1 cellular context compared by ENCODE assay signal in the genomic region with DNA sequence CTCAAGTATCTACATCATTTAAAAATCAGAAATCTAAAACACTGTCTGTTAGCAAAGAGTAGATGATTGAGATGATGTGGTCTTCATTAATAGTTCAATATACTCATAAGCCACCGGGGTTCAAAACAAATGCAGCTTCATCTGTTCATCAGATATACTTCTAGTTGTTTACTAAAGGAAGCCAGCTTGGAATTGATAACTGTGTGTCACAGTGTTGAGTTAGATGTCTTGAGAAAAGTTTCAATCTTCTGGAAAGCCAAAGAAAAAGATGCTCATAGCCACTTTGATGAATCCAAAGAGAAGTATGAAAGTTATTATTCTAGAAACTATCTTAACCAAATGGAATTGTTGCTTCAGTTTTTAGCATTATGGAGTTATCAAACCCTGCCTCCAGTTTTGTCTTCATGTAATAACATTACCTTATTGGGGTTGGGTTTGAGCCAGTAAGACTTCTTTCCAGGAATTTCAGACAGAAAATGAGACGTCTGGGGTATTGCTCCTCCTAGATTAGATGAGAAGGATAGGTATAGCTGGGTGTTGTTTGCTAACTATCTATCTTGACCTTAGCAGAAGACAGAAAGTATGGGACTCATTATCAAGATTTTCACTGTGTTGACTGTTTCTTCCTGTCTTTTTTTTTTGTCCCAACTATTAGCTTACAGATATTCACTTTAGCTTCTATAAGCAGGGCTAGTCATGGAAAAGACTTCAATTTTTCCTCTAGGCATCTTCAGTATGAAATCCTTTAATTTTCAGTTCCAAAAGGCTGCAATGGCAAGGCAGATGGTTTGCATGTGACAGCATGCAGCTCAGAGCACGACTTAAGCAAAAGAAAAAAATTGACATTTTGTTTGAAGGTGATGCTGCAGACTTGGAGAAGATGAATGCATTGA.
TF ChIP-seq lines count a peak whose summit lies in the region.

No MANE protein-coding gene starts in this region.

TF ChIP-seq in K562, 482 proteins besides CTCF, POLR2A, EP300 and RAD21 (continued from another document and continues in another):
- TF ChIP-seq, protein P1, sequence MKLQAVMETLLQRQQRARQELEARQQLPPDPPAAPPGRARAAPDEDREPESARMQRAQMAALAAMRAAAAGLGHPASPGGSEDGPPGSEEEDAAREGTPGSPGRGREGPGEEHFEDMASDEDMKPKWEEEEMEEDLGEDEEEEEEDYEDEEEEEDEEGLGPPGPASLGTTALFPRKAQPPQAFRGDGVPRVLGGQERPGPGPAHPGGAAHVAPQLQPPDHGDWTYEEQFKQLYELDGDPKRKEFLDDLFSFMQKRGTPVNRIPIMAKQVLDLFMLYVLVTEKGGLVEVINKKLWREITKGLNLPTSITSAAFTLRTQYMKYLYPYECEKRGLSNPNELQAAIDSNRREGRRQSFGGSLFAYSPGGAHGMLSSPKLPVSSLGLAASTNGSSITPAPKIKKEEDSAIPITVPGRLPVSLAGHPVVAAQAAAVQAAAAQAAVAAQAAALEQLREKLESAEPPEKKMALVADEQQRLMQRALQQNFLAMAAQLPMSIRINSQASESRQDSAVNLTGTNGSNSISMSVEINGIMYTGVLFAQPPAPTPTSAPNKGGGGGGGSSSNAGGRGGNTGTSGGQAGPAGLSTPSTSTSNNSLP (IDR thresholded peaks at IDR 0.05; ENCODE audit: borderline replicate concordance, low read depth, low read length): peak; percentile 66; the same call in 1 of the 2 replicates
- TF ChIP-seq EWSR1 (IDR thresholded peaks at IDR 0.05; ENCODE audit: borderline replicate concordance, low read depth, partially characterized antibody) (no peak), PTTG1 (tag; IDR thresholded peaks at IDR 0.05; ENCODE audit: low read depth) (no peak), ZKSCAN8 (CRISPR knock-in tag; IDR thresholded peaks at IDR 0.05) (no peak), ZNF445 (CRISPR knock-in tag; IDR thresholded peaks at IDR 0.05; ENCODE audit: low read depth) (no peak), YBX1 (IDR thresholded peaks at IDR 0.05) (no peak), PTRF (tag; IDR thresholded peaks at IDR 0.05) (no peak), SMARCC2 (IDR thresholded peaks at IDR 0.05; ENCODE audit: low read depth) (peak; percentile 93), PHF8 (IDR thresholded peaks at IDR 0.05; ENCODE audit: borderline replicate concordance, low read length) (no peak), LCOR (CRISPR knock-in tag; IDR thresholded peaks at IDR 0.05) (no peak), ATF7 (IDR thresholded peaks at IDR 0.05) (peak; percentile 72), SMARCA4 (IDR thresholded peaks at IDR 0.05) (peak; percentile 97), NFXL1 (CRISPR knock-in tag; IDR thresholded peaks at IDR 0.05) (0 out of 2 replicates have a peak, but pooled peaks have one; percentile 39), NCOA2 (IDR thresholded peaks at IDR 0.05; ENCODE audit: partially characterized antibody in 2 of 2) (peak; percentile 21 to 74), KDM1A (IDR thresholded peaks at IDR 0.05) (peak; percentile 62 to 73; a peak in 3 of 4 replicates), TAF15 (IDR thresholded peaks at IDR 0.05; ENCODE audit: low read depth, low read length) (no peak), ERF (CRISPR knock-in tag; IDR thresholded peaks at IDR 0.05) (no peak), MTA3 (IDR thresholded peaks at IDR 0.05; ENCODE audit: borderline replicate concordance) (peak; percentile 66; the same call in 1 of the 2 replicates), MTA1 (IDR thresholded peaks at IDR 0.05; ENCODE audit: borderline replicate concordance) (peak; percentile 85), MIER1 (IDR thresholded peaks at IDR 0.05; ENCODE audit: low read depth) (no peak), BHLHE40 (IDR thresholded peaks at IDR 0.05; ENCODE audit: low read length) (no peak), ELF4 (CRISPR knock-in tag; IDR thresholded peaks at IDR 0.05) (no peak), HNRNPK (IDR thresholded peaks at IDR 0.05; ENCODE audit: low read depth, low read length, poor library complexity, severe bottlenecking) (no peak), ZNF384 (IDR thresholded peaks at IDR 0.05; ENCODE audit: low read depth, low read length) (peak; percentile 22; the same call in 1 of the 2 replicates), RCOR1 (IDR thresholded peaks at IDR 0.05; ENCODE audit: borderline replicate concordance in 1 of 2, low read depth in 2 of 2, low read length in 2 of 2) (peak; percentile 31 to 57; a peak in 1 of 4 replicates), HDAC2 (IDR thresholded peaks at IDR 0.05) (peak; percentile 75; the same call in 1 of the 2 replicates), JUND (IDR thresholded peaks at IDR 0.05; ENCODE audit: borderline replicate concordance, low read depth, low read length) (peak; percentile 58; the same call in 1 of the 2 replicates), JUND (tag; IDR thresholded peaks at IDR 0.05; ENCODE audit: borderline replicate concordance, low read depth, low read length) (peak; percentile 45; the same call in 2 of the 3 replicates), NR4A1 (CRISPR knock-in tag; IDR thresholded peaks at IDR 0.05) (no peak), NR4A1 (tag; IDR thresholded peaks at IDR 0.05) (0 out of 2 replicates have a peak, but pooled peaks have one; percentile 41), MBD2 (IDR thresholded peaks at IDR 0.05; ENCODE audit: borderline replicate concordance, low read depth) (peak; percentile 58; the same call in 1 of the 2 replicates), ZNF561 (CRISPR knock-in tag; conservative IDR thresholded peaks at IDR 0.05) (no peak), SRF (CRISPR knock-in tag; IDR thresholded peaks at IDR 0.05) (peak in 1 of 2 experiments; percentile 97; a peak in 2 of 4 replicates), IFI16 (CRISPR knock-in tag; IDR thresholded peaks at IDR 0.05) (0 out of 2 replicates have a peak, but pooled peaks have one; percentile 59), TAL1 (IDR thresholded peaks at IDR 0.05) (peak; percentile 92), LEF1 (IDR thresholded peaks at IDR 0.05) (peak; percentile 93), ZNF41 (CRISPR knock-in tag; conservative IDR thresholded peaks at IDR 0.05) (0 out of 2 replicates have a peak, but pooled peaks have one; percentile 24), HDAC3 (IDR thresholded peaks at IDR 0.05; ENCODE audit: borderline replicate concordance, partially characterized antibody) (peak; percentile 93), MAFG (tag; conservative IDR thresholded peaks at IDR 0.05) (no peak), ESRRA (IDR thresholded peaks at IDR 0.05; ENCODE audit: borderline replicate concordance, low read depth) (peak; percentile 29; the same call in 1 of the 2 replicates), TEAD4 (IDR thresholded peaks at IDR 0.05; ENCODE audit: low read length) (peak; percentile 91), TEAD4 (CRISPR knock-in tag; IDR thresholded peaks at IDR 0.05; ENCODE audit: borderline replicate concordance) (no peak), CBX2 (IDR thresholded peaks at IDR 0.05; ENCODE audit: insufficient read depth, low read length, poor library complexity, severe bottlenecking) (no peak), RNF2 (IDR thresholded peaks at IDR 0.05) (peak; percentile 43; the same call in 1 of the 2 replicates), HDAC1 (IDR thresholded peaks at IDR 0.05) (peak in 1 of 2 experiments; percentile 78; a peak in 2 of 4 replicates), NFIC (IDR thresholded peaks at IDR 0.05) (peak; percentile 94), EHMT2 (IDR thresholded peaks at IDR 0.05) (peak; percentile 20; the same call in 1 of the 2 replicates), GATA2 (CRISPR knock-in tag; IDR thresholded peaks at IDR 0.05) (peak; percentile 43; the same call in 1 of the 2 replicates), ZNF589 (CRISPR knock-in tag; IDR thresholded peaks at IDR 0.05; ENCODE audit: low read depth) (no peak), TBL1XR1 (IDR thresholded peaks at IDR 0.05; ENCODE audit: low read length in 2 of 2) (peak; percentile 54 to 98; a peak in 2 of 4 replicates)
- TF ChIP-seq, protein P2, sequence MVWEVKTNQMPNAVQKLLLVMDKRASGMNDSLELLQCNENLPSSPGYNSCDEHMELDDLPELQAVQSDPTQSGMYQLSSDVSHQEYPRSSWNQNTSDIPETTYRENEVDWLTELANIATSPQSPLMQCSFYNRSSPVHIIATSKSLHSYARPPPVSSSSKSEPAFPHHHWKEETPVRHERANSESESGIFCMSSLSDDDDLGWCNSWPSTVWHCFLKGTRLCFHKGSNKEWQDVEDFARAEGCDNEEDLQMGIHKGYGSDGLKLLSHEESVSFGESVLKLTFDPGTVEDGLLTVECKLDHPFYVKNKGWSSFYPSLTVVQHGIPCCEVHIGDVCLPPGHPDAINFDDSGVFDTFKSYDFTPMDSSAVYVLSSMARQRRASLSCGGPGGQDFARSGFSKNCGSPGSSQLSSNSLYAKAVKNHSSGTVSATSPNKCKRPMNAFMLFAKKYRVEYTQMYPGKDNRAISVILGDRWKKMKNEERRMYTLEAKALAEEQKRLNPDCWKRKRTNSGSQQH (CRISPR knock-in tag; IDR thresholded peaks at IDR 0.05): no peak
- TF ChIP-seq, protein P3, sequence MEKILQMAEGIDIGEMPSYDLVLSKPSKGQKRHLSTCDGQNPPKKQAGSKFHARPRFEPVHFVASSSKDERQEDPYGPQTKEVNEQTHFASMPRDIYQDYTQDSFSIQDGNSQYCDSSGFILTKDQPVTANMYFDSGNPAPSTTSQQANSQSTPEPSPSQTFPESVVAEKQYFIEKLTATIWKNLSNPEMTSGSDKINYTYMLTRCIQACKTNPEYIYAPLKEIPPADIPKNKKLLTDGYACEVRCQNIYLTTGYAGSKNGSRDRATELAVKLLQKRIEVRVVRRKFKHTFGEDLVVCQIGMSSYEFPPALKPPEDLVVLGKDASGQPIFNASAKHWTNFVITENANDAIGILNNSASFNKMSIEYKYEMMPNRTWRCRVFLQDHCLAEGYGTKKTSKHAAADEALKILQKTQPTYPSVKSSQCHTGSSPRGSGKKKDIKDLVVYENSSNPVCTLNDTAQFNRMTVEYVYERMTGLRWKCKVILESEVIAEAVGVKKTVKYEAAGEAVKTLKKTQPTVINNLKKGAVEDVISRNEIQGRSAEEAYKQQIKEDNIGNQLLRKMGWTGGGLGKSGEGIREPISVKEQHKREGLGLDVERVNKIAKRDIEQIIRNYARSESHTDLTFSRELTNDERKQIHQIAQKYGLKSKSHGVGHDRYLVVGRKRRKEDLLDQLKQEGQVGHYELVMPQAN (IDR thresholded peaks at IDR 0.05; ENCODE audit: borderline replicate concordance): no peak
- TF ChIP-seq, protein P4, sequence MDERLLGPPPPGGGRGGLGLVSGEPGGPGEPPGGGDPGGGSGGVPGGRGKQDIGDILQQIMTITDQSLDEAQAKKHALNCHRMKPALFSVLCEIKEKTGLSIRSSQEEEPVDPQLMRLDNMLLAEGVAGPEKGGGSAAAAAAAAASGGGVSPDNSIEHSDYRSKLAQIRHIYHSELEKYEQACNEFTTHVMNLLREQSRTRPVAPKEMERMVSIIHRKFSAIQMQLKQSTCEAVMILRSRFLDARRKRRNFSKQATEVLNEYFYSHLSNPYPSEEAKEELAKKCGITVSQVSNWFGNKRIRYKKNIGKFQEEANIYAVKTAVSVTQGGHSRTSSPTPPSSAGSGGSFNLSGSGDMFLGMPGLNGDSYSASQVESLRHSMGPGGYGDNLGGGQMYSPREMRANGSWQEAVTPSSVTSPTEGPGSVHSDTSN (CRISPR knock-in tag; IDR thresholded peaks at IDR 0.05; ENCODE audit: low read depth): no peak
- TF ChIP-seq, protein P4 (tag; conservative IDR thresholded peaks at IDR 0.05; ENCODE audit: low read depth): 0 out of 2 replicates have a peak, but pooled peaks have one; percentile 43
- TF ChIP-seq, protein P5, sequence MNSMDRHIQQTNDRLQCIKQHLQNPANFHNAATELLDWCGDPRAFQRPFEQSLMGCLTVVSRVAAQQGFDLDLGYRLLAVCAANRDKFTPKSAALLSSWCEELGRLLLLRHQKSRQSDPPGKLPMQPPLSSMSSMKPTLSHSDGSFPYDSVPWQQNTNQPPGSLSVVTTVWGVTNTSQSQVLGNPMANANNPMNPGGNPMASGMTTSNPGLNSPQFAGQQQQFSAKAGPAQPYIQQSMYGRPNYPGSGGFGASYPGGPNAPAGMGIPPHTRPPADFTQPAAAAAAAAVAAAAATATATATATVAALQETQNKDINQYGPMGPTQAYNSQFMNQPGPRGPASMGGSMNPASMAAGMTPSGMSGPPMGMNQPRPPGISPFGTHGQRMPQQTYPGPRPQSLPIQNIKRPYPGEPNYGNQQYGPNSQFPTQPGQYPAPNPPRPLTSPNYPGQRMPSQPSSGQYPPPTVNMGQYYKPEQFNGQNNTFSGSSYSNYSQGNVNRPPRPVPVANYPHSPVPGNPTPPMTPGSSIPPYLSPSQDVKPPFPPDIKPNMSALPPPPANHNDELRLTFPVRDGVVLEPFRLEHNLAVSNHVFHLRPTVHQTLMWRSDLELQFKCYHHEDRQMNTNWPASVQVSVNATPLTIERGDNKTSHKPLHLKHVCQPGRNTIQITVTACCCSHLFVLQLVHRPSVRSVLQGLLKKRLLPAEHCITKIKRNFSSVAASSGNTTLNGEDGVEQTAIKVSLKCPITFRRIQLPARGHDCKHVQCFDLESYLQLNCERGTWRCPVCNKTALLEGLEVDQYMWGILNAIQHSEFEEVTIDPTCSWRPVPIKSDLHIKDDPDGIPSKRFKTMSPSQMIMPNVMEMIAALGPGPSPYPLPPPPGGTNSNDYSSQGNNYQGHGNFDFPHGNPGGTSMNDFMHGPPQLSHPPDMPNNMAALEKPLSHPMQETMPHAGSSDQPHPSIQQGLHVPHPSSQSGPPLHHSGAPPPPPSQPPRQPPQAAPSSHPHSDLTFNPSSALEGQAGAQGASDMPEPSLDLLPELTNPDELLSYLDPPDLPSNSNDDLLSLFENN (IDR thresholded peaks at IDR 0.05; ENCODE audit: low read depth in 2 of 2, low read length in 2 of 2): peak in 1 of 2 experiments; percentile 76; a peak in 2 of 4 replicates
